Comparison of ENCODE assay signal across 17 cellular contexts in genomic region chr4:69321153-69321729, GRCh38. TPM values are rescaled to one million over a fixed set of nuclear protein-coding genes. Genes with fewer than 3 reads are reported as not detected.
DNase-seq lines count a peak whose midpoint lies in the region; ATAC-seq and TF ChIP-seq lines count a peak whose summit lies in the region.
"Had no signal": no experiment of that assay in that cellular context is flagged by ENCODE, and none has a peak within 500 bp of the region (broad histone marks: within the 10 kb centered on the region; RNA-seq: fewer than 3 reads in every experiment).

No MANE protein-coding gene starts in this region.

- TF ChIP-seq CTCF in WTC11 (IDR thresholded peaks at IDR 0.05), result no peak
- no peak for TF ChIP-seq CTCF in coronary artery (IDR thresholded peaks at IDR 0.05)

- H3K27ac Mint-ChIP-seq in stimulated activated effector memory CD8-positive, alpha-beta T cell treated with anti-CD3 and anti-CD28 coated beads, Interleukin-12 subunit alpha, Interleukin-12 subunit beta, amount 100 ng/mL, for 72 hours, result no peak overlapping the region
- no peak overlapping the region for H3K27ac Mint-ChIP-seq in WTC11
- H3K27ac Mint-ChIP-seq: neural progenitor cell had no signal

- H3K36me3 Mint-ChIP-seq in stimulated activated effector memory CD8-positive, alpha-beta T cell treated with anti-CD3 and anti-CD28 coated beads, Interleukin-12 subunit alpha, Interleukin-12 subunit beta, amount 100 ng/mL, for 72 hours, result no peaks in the 10 kb centered on the region
- no peaks in the 10 kb centered on the region for H3K36me3 Mint-ChIP-seq in WTC11
- H3K36me3 Mint-ChIP-seq: neural progenitor cell had no signal

- no peak for TF ChIP-seq POLR2A in erythroblast (IDR thresholded peaks at IDR 0.05; ENCODE audit: low read length)

- no peak overlapping the region for H3K4me3 Mint-ChIP-seq in stimulated activated effector memory CD8-positive, alpha-beta T cell treated with anti-CD3 and anti-CD28 coated beads, Interleukin-12 subunit alpha, Interleukin-12 subunit beta, amount 100 ng/mL, for 72 hours
- H3K4me3 Mint-ChIP-seq in WTC11, result no peak overlapping the region
- H3K4me3 Mint-ChIP-seq: central memory CD8-positive, alpha-beta T cell; neural progenitor cell had no signal

- H3K27ac ChIP-seq in coronary artery, result no peak overlapping the region
- H3K27ac ChIP-seq: neural progenitor cell, sigmoid colon, SJSA1 had no signal

- H3K9me3 Mint-ChIP-seq in stimulated activated effector memory CD8-positive, alpha-beta T cell treated with anti-CD3 and anti-CD28 coated beads, Interleukin-12 subunit alpha, Interleukin-12 subunit beta, amount 100 ng/mL, for 72 hours, result peaks cover 10% of the 10 kb centered on the region
- H3K9me3 Mint-ChIP-seq in WTC11, result no peaks in the 10 kb centered on the region
- H3K9me3 Mint-ChIP-seq: neural progenitor cell had no signal

- ATAC-seq in stimulated activated effector memory CD8-positive, alpha-beta T cell treated with anti-CD3 and anti-CD28 coated beads, Interleukin-12 subunit alpha, Interleukin-12 subunit beta, amount 100 ng/mL, for 72 hours, result peak; percentile 42
- ATAC-seq in WTC11, result no peak
- ATAC-seq: left cardiac atrium had no signal

- DNase-seq in NAMALWA (ENCODE audit: low spot score) (peak; percentile 12), NCI-H510A (lab: John Stamatoyannopoulos, UW) (peak; percentile 89), erythroblast (lab: John Stamatoyannopoulos, UW) (peak; percentile 36), WTC11 (ENCODE audit: low spot score) (no peak), coronary artery (ENCODE audit: low spot score) (no peak), NCI-H446 (lab: John Stamatoyannopoulos, UW) (no peak)
- no peak for DNase-seq in stimulated activated effector memory CD8-positive, alpha-beta T cell treated with anti-CD3 and anti-CD28 coated beads, Interleukin-12 subunit alpha, Interleukin-12 subunit beta, amount 100 ng/mL, for 72 hours (ENCODE audit: low spot score in 2 of 2)
- DNase-seq: activated naive CD4-positive, alpha-beta T cell treated with anti-CD3 and anti-CD28 coated beads, Interleukin-2, amount 50 U/mL, for 16 hours; GDM1; Kasumi-1; left cardiac atrium; sigmoid colon; substantia nigra had no signal

- CTCF ChIA-PET in WTC11 (lab: Charles Lee), result interaction anchor here (0.7 to 1.2 kb wide), 2 partner anchors 14 to 295 kb away, joined by 3 to 4 read pairs; no protein-coding TSS in a partner anchor

- no peaks in the 10 kb centered on the region for H3K4me1 Mint-ChIP-seq in stimulated activated effector memory CD8-positive, alpha-beta T cell treated with anti-CD3 and anti-CD28 coated beads, Interleukin-12 subunit alpha, Interleukin-12 subunit beta, amount 100 ng/mL, for 72 hours
- H3K4me1 Mint-ChIP-seq in WTC11, result peaks cover 4% of the 10 kb centered on the region; the same call in 1 of the 2 replicates
- H3K4me1 Mint-ChIP-seq: central memory CD8-positive, alpha-beta T cell; neural progenitor cell had no signal

- H3K27me3 Mint-ChIP-seq in WTC11 (ENCODE audit: low read depth), result no peaks in the 10 kb centered on the region
- H3K27me3 Mint-ChIP-seq: central memory CD8-positive, alpha-beta T cell had no signal

- POLR2A ChIA-PET in WTC11 (lab: Charles Lee), result no interaction called here

- no peak overlapping the region for H3K4me3 ChIP-seq in coronary artery
- H3K4me3 ChIP-seq: neural progenitor cell, sigmoid colon, SJSA1 had no signal

TF ChIP-seq in WTC11, 78 proteins besides CTCF, POLR2A, EP300 and RAD21:
- TF ChIP-seq MYBL2 (CRISPR knock-in tag; IDR thresholded peaks at IDR 0.05) (no peak), ZBTB21 (CRISPR knock-in tag; IDR thresholded peaks at IDR 0.05; ENCODE audit: borderline replicate concordance) (no peak), E2F4 (CRISPR knock-in tag; IDR thresholded peaks at IDR 0.05; ENCODE audit: borderline replicate concordance, low read depth) (no peak), ZNF138 (CRISPR knock-in tag; conservative IDR thresholded peaks at IDR 0.05) (no peak), NR2C2 (CRISPR knock-in tag; IDR thresholded peaks at IDR 0.05) (no peak), CREM (CRISPR knock-in tag; IDR thresholded peaks at IDR 0.05) (no peak), FOXJ3 (CRISPR knock-in tag; IDR thresholded peaks at IDR 0.05; ENCODE audit: borderline replicate concordance) (no peak), ATF2 (CRISPR knock-in tag; IDR thresholded peaks at IDR 0.05; ENCODE audit: borderline replicate concordance, low read depth) (no peak), ZSCAN18 (CRISPR knock-in tag; IDR thresholded peaks at IDR 0.05) (no peak), ZNF317 (CRISPR knock-in tag; IDR thresholded peaks at IDR 0.05; ENCODE audit: borderline replicate concordance, low read depth) (no peak), MAX (CRISPR knock-in tag; IDR thresholded peaks at IDR 0.05) (no peak), JAZF1 (CRISPR knock-in tag; IDR thresholded peaks at IDR 0.05) (no peak), MXD4 (CRISPR knock-in tag; IDR thresholded peaks at IDR 0.05; ENCODE audit: borderline replicate concordance) (no peak), ZNF423 (CRISPR knock-in tag; IDR thresholded peaks at IDR 0.05) (no peak), SMAD3 (CRISPR knock-in tag; IDR thresholded peaks at IDR 0.05; ENCODE audit: borderline replicate concordance) (no peak), ZNF281 (CRISPR knock-in tag; IDR thresholded peaks at IDR 0.05) (no peak), ZNF671 (CRISPR knock-in tag; IDR thresholded peaks at IDR 0.05) (no peak)

RNA-seq across cellular contexts. Expression of gene UGT2B28, which starts 41.0 kb away (rescaled TPM):
- not detected in 3 replicates for total RNA-seq in WTC11 (2021)
- total RNA-seq: H1, left cardiac atrium, sigmoid colon, SJSA1 had no signal

Comparison
In these comparisons a context has a peak if more than half of its experiments do, and no peak if none do; other contexts are left out.
1. DNase-seq: peak in NAMALWA (single experiment), NCI-H510A (single experiment) and erythroblast (2 of 2); none in stimulated activated effector memory CD8-positive, alpha-beta T cell treated with anti-CD3 and anti-CD28 coated beads, Interleukin-12 subunit alpha, Interleukin-12 subunit beta, amount 100 ng/mL, for 72 hours (0 of 2), WTC11 (single experiment), coronary artery (single experiment) and NCI-H446 (0 of 2).